8 cellular contexts compared by ENCODE assay signal in the genomic region with DNA sequence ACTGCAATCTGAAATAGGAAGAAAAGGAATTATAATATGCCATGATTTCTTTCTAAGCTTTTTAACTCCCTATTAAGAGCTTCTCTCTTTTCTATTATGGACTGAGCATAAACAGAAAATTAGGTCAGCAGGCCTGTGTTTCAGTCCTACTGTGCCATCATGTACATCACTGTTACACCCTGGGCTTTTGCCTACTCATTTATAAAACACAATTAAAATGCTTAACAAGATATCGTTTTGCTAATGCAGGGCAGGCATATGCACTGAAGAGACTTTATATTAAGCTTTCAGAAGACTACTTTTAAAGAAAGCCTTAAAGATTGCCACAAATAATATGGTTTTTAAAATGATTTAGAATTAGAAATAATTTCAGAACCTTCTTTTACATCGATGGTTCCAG. TPM values are rescaled to one million over a fixed set of nuclear protein-coding genes. Genes with fewer than 3 reads are reported as not detected.
DNase-seq lines count a peak whose midpoint lies in the region; ATAC-seq and TF ChIP-seq lines count a peak whose summit lies in the region.

No MANE protein-coding gene starts in this region.

- ATAC-seq in right cardiac atrium (no peak), Right ventricle myocardium superior (ENCODE audit: poor library complexity) (no peak), esophagus mucosa (no peak), HG02852 (IDR thresholded peaks at IDR 0.05; ENCODE audit: unreplicated experiment) (no peak)

- H3K27ac ChIP-seq in right cardiac atrium (ENCODE audit: low read length): no peak overlapping the region

- no peak for TF ChIP-seq CTCF in brain (conservative IDR thresholded peaks at IDR 0.05)

- no peaks in the 10 kb centered on the region for H3K27me3 ChIP-seq in right cardiac atrium (ENCODE audit: control insufficient read depth, insufficient read depth)
- no peaks in the 10 kb centered on the region for H3K27me3 ChIP-seq in mucosa of stomach (ENCODE audit: control insufficient read depth, insufficient read depth, low read length)

- H3K4me3 Mint-ChIP-seq in brain: peak overlapping the region; percentile 81 to 99 (median 96)

- peak overlapping the region; percentile 75 for H3K9ac ChIP-seq in mucosa of stomach (ENCODE audit: low read length)

- peaks cover 8% of the 10 kb centered on the region for H3K27me3 Mint-ChIP-seq in brain

- H3K4me1 Mint-ChIP-seq in brain: peaks cover 55% of the 10 kb centered on the region

- H3K9me3 ChIP-seq in right cardiac atrium (ENCODE audit: control insufficient read depth, low read length) (no peaks in the 10 kb centered on the region), mucosa of stomach (ENCODE audit: control insufficient read depth, low read length) (no peaks in the 10 kb centered on the region)

- peaks cover 14% of the 10 kb centered on the region for H3K36me3 Mint-ChIP-seq in brain

- peaks cover 0 to 3% (median 0%) of the 10 kb centered on the region in 5 experiments for H3K9me3 Mint-ChIP-seq in brain

- H3K27ac Mint-ChIP-seq in brain: peak overlapping the region in 3 of 5 experiments; percentile 59 to 98 (median 97)

- intact Hi-C loops in right cardiac atrium (cut with DNase I): no loop called here
- intact Hi-C loops in Right ventricle myocardium superior (cut with DNase I): no loop called here

- no peaks in the 10 kb centered on the region for H3K36me3 ChIP-seq in mucosa of stomach (ENCODE audit: control insufficient read depth, insufficient read depth, low read length)

- no peak for DNase-seq in right cardiac atrium
- no peak for DNase-seq in Right ventricle myocardium superior
- DNase-seq in GM19238 (ENCODE audit: insufficient read length, low spot score): no peak
- no peak for DNase-seq in activated CD4-positive, alpha-beta T cell treated with anti-CD3 and anti-CD28 coated beads for 48 hours

- 52% methylated on average over 2 of the region's 2 CpGs for WGBS in right cardiac atrium

- H3K4me3 ChIP-seq in right cardiac atrium (ENCODE audit: low read length): peak overlapping the region; percentile 42
- no peak overlapping the region for H3K4me3 ChIP-seq in mucosa of stomach (ENCODE audit: low read length)

- H3K4me1 ChIP-seq in right cardiac atrium (ENCODE audit: control insufficient read depth, insufficient read depth, low read length): no peaks in the 10 kb centered on the region
- peaks cover 8% of the 10 kb centered on the region for H3K4me1 ChIP-seq in mucosa of stomach (ENCODE audit: control insufficient read depth, insufficient read depth, low read length)

RNA-seq across cellular contexts. Expression of a gene that starts 0.8 kb away (rescaled TPM):
- total RNA-seq in right cardiac atrium (1 to 10 TPM; 6.6 to 8.5 (median 7.7) TPM), Right ventricle myocardium superior (4.9 TPM), esophagus mucosa (1.00 TPM)
- polyA plus RNA-seq in right cardiac atrium (3.5 TPM), brain (ENCODE audit: insufficient read depth, low read depth, low replicate concordance) (1.0 TPM)
